ENCODE assay signal across 23 cellular contexts in genomic region chr2:141490886-141491285, GRCh38.
DNase-seq lines count a peak whose midpoint lies in the region; ATAC-seq, FAIRE-seq and TF ChIP-seq lines count a peak whose summit lies in the region.
"Had no signal": no experiment of that assay in that cellular context is flagged by ENCODE, and none has a peak within 500 bp of the region (broad histone marks: within the 10 kb centered on the region; RNA-seq: fewer than 3 reads in every experiment).

No MANE protein-coding gene starts in this region.

- no peaks in the 10 kb centered on the region for H3K36me3 Mint-ChIP-seq in natural killer cell treated with Interleukin-12 subunit alpha and Interleukin-12 subunit beta and Interleukin-15 and Interleukin-18, amount 100 ng/mL, for 72 hours
- H3K36me3 Mint-ChIP-seq in CD14-positive monocyte, result no peaks in the 10 kb centered on the region
- H3K36me3 Mint-ChIP-seq: CD8-positive, alpha-beta memory T cell had no signal

- H3K27me3 Mint-ChIP-seq in natural killer cell treated with Interleukin-12 subunit alpha and Interleukin-12 subunit beta and Interleukin-15 and Interleukin-18, amount 100 ng/mL, for 72 hours, result no peaks in the 10 kb centered on the region
- peaks cover 0 to 2% (median 0%) of the 10 kb centered on the region in 3 donors for H3K27me3 Mint-ChIP-seq in CD14-positive monocyte (ENCODE audit: low read depth in 3 of 3)
- H3K27me3 Mint-ChIP-seq: CD8-positive, alpha-beta memory T cell; IgD-negative memory B cell had no signal

- H3K4me1 Mint-ChIP-seq in natural killer cell treated with Interleukin-12 subunit alpha and Interleukin-12 subunit beta and Interleukin-15 and Interleukin-18, amount 100 ng/mL, for 72 hours (ENCODE audit: low read depth in 2 of 2), result no peaks in the 10 kb centered on the region
- H3K4me1 Mint-ChIP-seq in CD14-positive monocyte, result no peaks in the 10 kb centered on the region
- H3K4me1 Mint-ChIP-seq: IgD-negative memory B cell had no signal

- H3K9me3 Mint-ChIP-seq in natural killer cell treated with Interleukin-12 subunit alpha and Interleukin-12 subunit beta and Interleukin-15 and Interleukin-18, amount 100 ng/mL, for 72 hours, result peaks cover 4% of the 10 kb centered on the region
- H3K9me3 Mint-ChIP-seq in CD14-positive monocyte, result peaks cover 0 to 3% (median 0%) of the 10 kb centered on the region in 7 donors
- H3K9me3 Mint-ChIP-seq: IgD-negative memory B cell had no signal

- DNase-seq in SK-MEL-5 (ENCODE audit: low read depth, low spot score) (peak; percentile 27), brain pericyte (ENCODE audit: low read depth, low spot score) (peak; percentile 7), frontal cortex (ENCODE audit: low spot score in 2 of 2) (no peak), pons (ENCODE audit: low spot score) (peak; percentile 87), CD14-positive monocyte (ENCODE audit: low spot score) (no peak), SW480 (ENCODE audit: low spot score) (no peak)
- DNase-seq in natural killer cell treated with Interleukin-12 subunit alpha and Interleukin-12 subunit beta and Interleukin-15 and Interleukin-18, amount 100 ng/mL, for 72 hours (ENCODE audit: low spot score), result no peak
- DNase-seq: C1 segment of cervical spinal cord; CD8-positive, alpha-beta memory T cell; DMS 273 treated with DMSO at 0.1 percent for 48 hours; DMS79 treated with DMSO at 0.1 percent for 48 hours; GF-D8; GOT3; NCI-H1092; NCI-H1417 treated with DMSO at 0.1 percent for 48 hours; NCI-H1694 treated with DMSO at 0.1 percent for 48 hours; NCI-H526; NCI-H82; SHP77 treated with DMSO at 0.1 percent for 48 hours had no signal

- no peak for TF ChIP-seq CTCF in CD14-positive monocyte (IDR thresholded peaks at IDR 0.05)

- no peak overlapping the region for H3K27ac Mint-ChIP-seq in natural killer cell treated with Interleukin-12 subunit alpha and Interleukin-12 subunit beta and Interleukin-15 and Interleukin-18, amount 100 ng/mL, for 72 hours
- H3K27ac Mint-ChIP-seq in CD14-positive monocyte, result no peak overlapping the region
- H3K27ac Mint-ChIP-seq: CD8-positive, alpha-beta memory T cell; IgD-negative memory B cell had no signal

- H3K4me3 Mint-ChIP-seq in natural killer cell treated with Interleukin-12 subunit alpha and Interleukin-12 subunit beta and Interleukin-15 and Interleukin-18, amount 100 ng/mL, for 72 hours, result no peak overlapping the region
- H3K4me3 Mint-ChIP-seq in CD14-positive monocyte, result no peak overlapping the region
- H3K4me3 Mint-ChIP-seq: IgD-negative memory B cell had no signal

- intact Hi-C loops in CD14-positive monocyte (cut with micrococcal nuclease), result no loop called here

- in situ Hi-C loops in SK-MEL-5 (cut with HindIII; ENCODE audit: low pct_unique_long_range_greater_than_20kb, low sequenced_read_pairs), result no loop called here

- FAIRE-seq in frontal cortex (lab: Jason Lieb, UNC), result peak; percentile 74
- FAIRE-seq: GM12891 had no signal

- no peak for ATAC-seq in natural killer cell treated with Interleukin-12 subunit alpha and Interleukin-12 subunit beta and Interleukin-15 and Interleukin-18, amount 100 ng/mL, for 72 hours
- ATAC-seq in HG03442 (IDR thresholded peaks at IDR 0.05; ENCODE audit: unreplicated experiment), result no peak
- ATAC-seq: Panc1 had no signal

Comparison
In these comparisons a context has a peak if more than half of its experiments do, and no peak if none do; other contexts are left out.
1. DNase-seq: peak in SK-MEL-5 (single experiment), brain pericyte (single experiment) and pons (single experiment); none in frontal cortex (0 of 2), natural killer cell treated with Interleukin-12 subunit alpha and Interleukin-12 subunit beta and Interleukin-15 and Interleukin-18, amount 100 ng/mL, for 72 hours (single experiment), CD14-positive monocyte (single experiment) and SW480 (single experiment).